In genomic region chr17:35808962-35809854, GRCh38 we compare ENCODE assay signal across 8 cellular contexts. TPM values are rescaled to one million over a fixed set of nuclear protein-coding genes. Genes with fewer than 3 reads are reported as not detected.
A peak's percentile ranks its signal among the peaks of the same experiment; 100 is the strongest.
DNase-seq lines count a peak whose midpoint lies in the region; ATAC-seq and TF ChIP-seq lines count a peak whose summit lies in the region.

Gene TAF15 (plus strand): TSS chr17:35809484. CDS start chr17:35809570, 86 bp downstream.

- under 1% methylated on average over 67 of the region's 71 CpGs for WGBS in prostate gland
- WGBS in urinary bladder = under 1% methylated on average over 71 of the region's 71 CpGs

- intact Hi-C loops in T-helper 1 cell treated with Interleukin-12 subunit alpha and Interleukin-12 subunit beta and Interleukin-4 antibody, amounts not matched to agents 30 ng/mL and 1 ng/mL, for 36 hours (cut with micrococcal nuclease) = loop anchor here (1.0 to 5.0 kb wide), 16 partner anchors 45 to 828 kb away; partner anchors contain the start of genes AP2B1, CCL5, GGNBP2 and LIG3
- intact Hi-C loops in left ventricle myocardium inferior (cut with micrococcal nuclease) (no loop called here), prostate gland (cut with DNase I) (no loop called here)

- TF ChIP-seq CTCF in GM13977 (IDR thresholded peaks at IDR 0.05; ENCODE audit: extremely low read depth, insufficient read depth, missing control alignments) (peak; percentile 84), left ventricle myocardium inferior (IDR thresholded peaks at IDR 0.05; ENCODE audit: borderline replicate concordance) (peak; percentile 76), prostate gland (IDR thresholded peaks at IDR 0.05) (peak in 3 of 4 experiments; percentile 68 to 83 (median 78))

- peak within 1 kb of the TSS; percentile 96 for H3K27ac ChIP-seq in left ventricle myocardium inferior (replicated peaks)
- peak within 1 kb of the TSS; percentile 93 to 95 for H3K27ac ChIP-seq in prostate gland
- peak within 1 kb of the TSS; percentile 98 for H3K27ac ChIP-seq in urinary bladder (ENCODE audit: low read depth)

- no peaks in the 10 kb centered on the region for H3K27me3 ChIP-seq in left ventricle myocardium inferior (ENCODE audit: low read depth)
- no peaks in the 10 kb centered on the region for H3K27me3 ChIP-seq in prostate gland (replicated peaks; ENCODE audit: insufficient read depth)

- peaks cover 56% of the 10 kb centered on the region for H3K4me1 ChIP-seq in left ventricle myocardium inferior
- peaks cover 4% of the 10 kb centered on the region for H3K4me1 ChIP-seq in prostate gland (replicated peaks)
- no peaks in the 10 kb centered on the region for H3K4me1 ChIP-seq in urinary bladder (ENCODE audit: insufficient read depth)

- peak; percentile 87 for ATAC-seq in HG02884 (IDR thresholded peaks at IDR 0.05; ENCODE audit: unreplicated experiment)

- H3K4me3 ChIP-seq in left ventricle myocardium inferior (peak within 1 kb of the TSS; percentile 91), prostate gland (peak within 1 kb of the TSS; percentile 76 to 90), urinary bladder (ENCODE audit: low read depth, low read length) (peak within 1 kb of the TSS; percentile 65)

- in situ Hi-C loops in GM13977 (cut with MboI; ENCODE audit: low pct_unique_long_range_greater_than_20kb, low sequenced_read_pairs, unreplicated experiment) = no loop called here

- peak; percentile 93 for DNase-seq in GM13977 (ENCODE audit: low spot score)
- peak; percentile 97 for DNase-seq in NCI-H146 treated with DMSO at 0.1 percent for 48 hours (lab: John Stamatoyannopoulos, UW; ENCODE audit: unreplicated experiment)
- peak; percentile 97 for DNase-seq in amniotic stem cell (lab: John Stamatoyannopoulos, UW)
- peak; percentile 97 for DNase-seq in left ventricle myocardium inferior
- DNase-seq in prostate gland (ENCODE audit: low spot score) = peak; percentile 97

- H3K9me3 ChIP-seq in left ventricle myocardium inferior (replicated peaks) = no peaks in the 10 kb centered on the region
- no peaks in the 10 kb centered on the region for H3K9me3 ChIP-seq in prostate gland

- peak; percentile 99 for TF ChIP-seq POLR2A in prostate gland (IDR thresholded peaks at IDR 0.05)

- H3K36me3 ChIP-seq in left ventricle myocardium inferior = no peaks in the 10 kb centered on the region
- no peaks in the 10 kb centered on the region for H3K36me3 ChIP-seq in prostate gland
- no peaks in the 10 kb centered on the region for H3K36me3 ChIP-seq in urinary bladder (ENCODE audit: insufficient read depth)

RNA-seq across cellular contexts. Expression of gene TAF15, which starts in this region (rescaled TPM):
- 275 and 280 TPM in 2 replicates for total RNA-seq in T-helper 1 cell treated with Interleukin-12 subunit alpha and Interleukin-12 subunit beta and Interleukin-4 antibody, amounts not matched to agents 30 ng/mL and 1 ng/mL, for 36 hours
- 113 TPM for total RNA-seq in left ventricle myocardium inferior
- 10 to 100 TPM; 57.2 to 86.1 TPM for total RNA-seq in prostate gland
- total RNA-seq in urinary bladder = 129 TPM
- 134 TPM for polyA plus RNA-seq in urinary bladder

Comparison
In these comparisons a context has a peak if more than half of its experiments do, and no peak if none do; other contexts are left out.
1. Peak in every context shown above with its lines: DNase-seq, ATAC-seq, H3K4me3 ChIP-seq and H3K27ac ChIP-seq.